ENCODE assay signal across 14 cellular contexts in genomic region chrX:20063716-20064351, GRCh38. TPM values are rescaled to one million over a fixed set of nuclear protein-coding genes. Genes with fewer than 3 reads are reported as not detected.
A peak's percentile ranks its signal among the peaks of the same experiment; 100 is the strongest.
DNase-seq lines count a peak whose midpoint lies in the region; ATAC-seq and TF ChIP-seq lines count a peak whose summit lies in the region.
"Had no signal": no experiment of that assay in that cellular context is flagged by ENCODE, and none has a peak within 500 bp of the region (broad histone marks: within the 10 kb centered on the region; RNA-seq: fewer than 3 reads in every experiment).

No MANE protein-coding gene starts in this region.

- DNase-seq in natural killer cell treated with Interleukin-12 subunit alpha and Interleukin-12 subunit beta and Interleukin-15 and Interleukin-18, amount 100 ng/mL, for 72 hours (ENCODE audit: low spot score), result peak; percentile 41
- DNase-seq in natural killer cell, result no peak
- peak; percentile 66 for DNase-seq in endodermal cell
- no peak for DNase-seq in NCI-H524 (lab: John Stamatoyannopoulos, UW)
- no peak for DNase-seq in NCI-H524 treated with DMSO at 0.1 percent for 48 hours (lab: John Stamatoyannopoulos, UW)
- DNase-seq: cerebellar nuclear complex, GOT3 had no signal

- H3K27me3 Mint-ChIP-seq in natural killer cell treated with Interleukin-12 subunit alpha and Interleukin-12 subunit beta and Interleukin-15 and Interleukin-18, amount 100 ng/mL, for 72 hours, result peaks cover 0 to 6% of the 10 kb centered on the region in 2 donors
- H3K27me3 Mint-ChIP-seq in natural killer cell (ENCODE audit: low read depth in 2 of 2) (peaks cover 0 to 5% of the 10 kb centered on the region in 2 donors), endodermal cell (ENCODE audit: insufficient read depth) (no peaks in the 10 kb centered on the region)
- no peaks in the 10 kb centered on the region for H3K27me3 Mint-ChIP-seq in stimulated activated memory B cell treated with anti-CD40 and anti-IgM and Interleukin-4, amounts not matched to agents 10 μg/mL and 1 μg/mL and 100 μg/mL, for 72 hours
- H3K27me3 Mint-ChIP-seq: stimulated activated naive CD8-positive, alpha-beta T cell treated with anti-CD3 and anti-CD28 coated beads, Interleukin-15, Interleukin-2, amounts not matched to agents 100 ng/mL and 50 ng/mL, for 24 hours had no signal

- no peaks in the 10 kb centered on the region for H4K20me1 ChIP-seq in Loucy (ENCODE audit: insufficient read depth, low read length, poor library complexity, severe bottlenecking)

- peak overlapping the region; percentile 80 for H3K4me2 ChIP-seq in Loucy (ENCODE audit: low read depth, low read length, poor library complexity, severe bottlenecking)
- H3K4me2 ChIP-seq: smooth muscle cell had no signal

- H3K9me2 ChIP-seq in Loucy (replicated peaks; ENCODE audit: low read depth, low read length), result no peaks in the 10 kb centered on the region

- H3K36me3 ChIP-seq in Loucy (ENCODE audit: insufficient read depth, low read length) (no peaks in the 10 kb centered on the region), endodermal cell (ENCODE audit: control insufficient read depth, insufficient read depth, low read length) (no peaks in the 10 kb centered on the region)

- H3K79me2 ChIP-seq in Loucy (ENCODE audit: insufficient read depth, low read length), result 0 out of 2 replicates have a peak, but pooled peaks cover 7% of the 10 kb centered on the region

- TF ChIP-seq CTCF in natural killer cell (IDR thresholded peaks at IDR 0.05) (no peak), Loucy (conservative IDR thresholded peaks at IDR 0.05; ENCODE audit: low read length) (peak; percentile 59), endodermal cell (conservative IDR thresholded peaks at IDR 0.05) (peak; percentile 65)

- H3K4me3 Mint-ChIP-seq in natural killer cell treated with Interleukin-12 subunit alpha and Interleukin-12 subunit beta and Interleukin-15 and Interleukin-18, amount 100 ng/mL, for 72 hours, result no peak overlapping the region
- H3K4me3 Mint-ChIP-seq in natural killer cell (no peak overlapping the region), endodermal cell (no peak overlapping the region)
- no peak overlapping the region for H3K4me3 Mint-ChIP-seq in stimulated activated memory B cell treated with anti-CD40 and anti-IgM and Interleukin-4, amounts not matched to agents 10 μg/mL and 1 μg/mL and 100 μg/mL, for 72 hours
- H3K4me3 Mint-ChIP-seq: activated T-cell treated with anti-CD3 and anti-CD28 coated beads, Interleukin-2, amount 50 U/mL, for 72 hours; stimulated activated naive CD8-positive, alpha-beta T cell treated with anti-CD3 and anti-CD28 coated beads, Interleukin-15, Interleukin-2, amounts not matched to agents 100 ng/mL and 50 ng/mL, for 24 hours; T-helper 2 cell treated with Interferon-gamma antibody and Interleukin-4, amounts not matched to agents 5 μg/mL and 100 μg/mL, for 36 hours had no signal

- H3K27me3 ChIP-seq in Loucy (ENCODE audit: insufficient read depth, low read length, poor library complexity, severe bottlenecking), result no peaks in the 10 kb centered on the region
- peaks cover under 1% of the 10 kb centered on the region for H3K27me3 ChIP-seq in endodermal cell (ENCODE audit: control insufficient read depth, insufficient read depth, low read length, poor library complexity, severe bottlenecking)

- peak overlapping the region; percentile 17 for H3K4me3 ChIP-seq in Loucy (ENCODE audit: low read length, poor library complexity, severe bottlenecking)
- no peak overlapping the region for H3K4me3 ChIP-seq in endodermal cell (ENCODE audit: low read length)
- H3K4me3 ChIP-seq: smooth muscle cell had no signal

- H3K27ac Mint-ChIP-seq in natural killer cell treated with Interleukin-12 subunit alpha and Interleukin-12 subunit beta and Interleukin-15 and Interleukin-18, amount 100 ng/mL, for 72 hours, result no peak overlapping the region
- no peak overlapping the region for H3K27ac Mint-ChIP-seq in natural killer cell
- H3K27ac Mint-ChIP-seq in endodermal cell, result no peak overlapping the region
- peak overlapping the region; percentile 8 for H3K27ac Mint-ChIP-seq in stimulated activated memory B cell treated with anti-CD40 and anti-IgM and Interleukin-4, amounts not matched to agents 10 μg/mL and 1 μg/mL and 100 μg/mL, for 72 hours
- H3K27ac Mint-ChIP-seq: activated T-cell treated with anti-CD3 and anti-CD28 coated beads, Interleukin-2, amount 50 U/mL, for 72 hours; stimulated activated naive CD8-positive, alpha-beta T cell treated with anti-CD3 and anti-CD28 coated beads, Interleukin-15, Interleukin-2, amounts not matched to agents 100 ng/mL and 50 ng/mL, for 24 hours; T-helper 2 cell treated with Interferon-gamma antibody and Interleukin-4, amounts not matched to agents 5 μg/mL and 100 μg/mL, for 36 hours had no signal

- H3K36me3 Mint-ChIP-seq in natural killer cell treated with Interleukin-12 subunit alpha and Interleukin-12 subunit beta and Interleukin-15 and Interleukin-18, amount 100 ng/mL, for 72 hours, result no peaks in the 10 kb centered on the region
- H3K36me3 Mint-ChIP-seq in natural killer cell (no peaks in the 10 kb centered on the region), endodermal cell (ENCODE audit: low read depth) (no peaks in the 10 kb centered on the region)
- H3K36me3 Mint-ChIP-seq in stimulated activated memory B cell treated with anti-CD40 and anti-IgM and Interleukin-4, amounts not matched to agents 10 μg/mL and 1 μg/mL and 100 μg/mL, for 72 hours, result no peaks in the 10 kb centered on the region

- H3K9me3 Mint-ChIP-seq in natural killer cell treated with Interleukin-12 subunit alpha and Interleukin-12 subunit beta and Interleukin-15 and Interleukin-18, amount 100 ng/mL, for 72 hours, result no peaks in the 10 kb centered on the region
- H3K9me3 Mint-ChIP-seq in natural killer cell (no peaks in the 10 kb centered on the region), endodermal cell (peaks cover 57% of the 10 kb centered on the region)
- no peaks in the 10 kb centered on the region for H3K9me3 Mint-ChIP-seq in stimulated activated memory B cell treated with anti-CD40 and anti-IgM and Interleukin-4, amounts not matched to agents 10 μg/mL and 1 μg/mL and 100 μg/mL, for 72 hours
- H3K9me3 Mint-ChIP-seq: activated T-cell treated with anti-CD3 and anti-CD28 coated beads, Interleukin-2, amount 50 U/mL, for 72 hours; stimulated activated naive CD8-positive, alpha-beta T cell treated with anti-CD3 and anti-CD28 coated beads, Interleukin-15, Interleukin-2, amounts not matched to agents 100 ng/mL and 50 ng/mL, for 24 hours; T-helper 2 cell treated with Interferon-gamma antibody and Interleukin-4, amounts not matched to agents 5 μg/mL and 100 μg/mL, for 36 hours had no signal

- H3K4me1 Mint-ChIP-seq in natural killer cell treated with Interleukin-12 subunit alpha and Interleukin-12 subunit beta and Interleukin-15 and Interleukin-18, amount 100 ng/mL, for 72 hours (ENCODE audit: low read depth in 2 of 2), result peaks cover 3 to 4% of the 10 kb centered on the region in 2 donors
- peaks cover 6 to 16% of the 10 kb centered on the region in 2 donors for H3K4me1 Mint-ChIP-seq in natural killer cell
- peaks cover 2% of the 10 kb centered on the region for H3K4me1 Mint-ChIP-seq in endodermal cell
- H3K4me1 Mint-ChIP-seq in stimulated activated memory B cell treated with anti-CD40 and anti-IgM and Interleukin-4, amounts not matched to agents 10 μg/mL and 1 μg/mL and 100 μg/mL, for 72 hours, result peaks cover 49% of the 10 kb centered on the region

- H3K9me3 ChIP-seq in Loucy (ENCODE audit: insufficient read depth, low read depth, low read length) (no peaks in the 10 kb centered on the region), endodermal cell (ENCODE audit: control insufficient read depth, low read length) (no peaks in the 10 kb centered on the region)

- no peak for ATAC-seq in natural killer cell treated with Interleukin-12 subunit alpha and Interleukin-12 subunit beta and Interleukin-15 and Interleukin-18, amount 100 ng/mL, for 72 hours
- no peak for ATAC-seq in natural killer cell
- ATAC-seq in stimulated activated memory B cell treated with anti-CD40 and anti-IgM and Interleukin-4, amounts not matched to agents 10 μg/mL and 1 μg/mL and 100 μg/mL, for 72 hours, result no peak
- no peak for ATAC-seq in HG03108 (IDR thresholded peaks at IDR 0.05; ENCODE audit: unreplicated experiment)
- ATAC-seq: activated T-cell treated with anti-CD3 and anti-CD28 coated beads, Interleukin-2, amount 50 U/mL, for 72 hours had no signal

- H2AFZ ChIP-seq in Loucy (ENCODE audit: low read length), result no peak overlapping the region

- H3K4me1 ChIP-seq in Loucy (ENCODE audit: insufficient read depth, low read length, poor library complexity, severe bottlenecking) (peaks cover 46% of the 10 kb centered on the region), endodermal cell (ENCODE audit: control insufficient read depth, insufficient read depth, low read length) (no peaks in the 10 kb centered on the region)

- intact Hi-C loops in natural killer cell (cut with micrococcal nuclease), result no loop called here

- H3K27ac ChIP-seq in endodermal cell (ENCODE audit: low read depth, low read length), result no peak overlapping the region

- H3K9ac ChIP-seq in Loucy (ENCODE audit: low read depth, low read length, poor library complexity, severe bottlenecking) (no peak overlapping the region), endodermal cell (ENCODE audit: extremely low read depth, low read length, poor library complexity, severe bottlenecking) (no peak overlapping the region)

- H3F3A ChIP-seq in Loucy (ENCODE audit: low read depth), result peaks cover 8% of the 10 kb centered on the region; the same call in 1 of the 2 replicates

- 79 to 94% methylated on average over 5 to 9 of the region's 9 CpGs for WGBS in endodermal cell (ENCODE audit: insufficient coverage in 1 of 2, insufficient read length in 1 of 2), 2 experiments

RNA-seq across cellular contexts. Expression of gene MAP7D2, which starts 52.9 kb away (rescaled TPM):
- under 1 TPM; 0.17 TPM for total RNA-seq in natural killer cell treated with Interleukin-12 subunit alpha and Interleukin-12 subunit beta and Interleukin-15 and Interleukin-18, amount 100 ng/mL, for 72 hours
- total RNA-seq in natural killer cell (1 to 10 TPM in 1 of 3 donors, under 1 TPM in 1, not detected in 1; 0.09 to 1.5 TPM), endodermal cell (1 to 10 TPM; 1.5 to 1.9 TPM)
- polyA plus RNA-seq in endodermal cell (2013, experiment 1 of 2), result 1.5 TPM
- polyA plus RNA-seq in endodermal cell (2013, experiment 2 of 2), result 1.7 TPM
- polyA plus RNA-seq: smooth muscle cell had no signal

Comparison
In these comparisons a context has a peak if more than half of its experiments do, and no peak if none do; other contexts are left out.
1. DNase-seq: peak in natural killer cell treated with Interleukin-12 subunit alpha and Interleukin-12 subunit beta and Interleukin-15 and Interleukin-18, amount 100 ng/mL, for 72 hours (single experiment) and endodermal cell (single experiment); none in natural killer cell (single experiment), NCI-H524 (0 of 2) and NCI-H524 treated with DMSO at 0.1 percent for 48 hours (single experiment).